Comparison of ENCODE assay signal across 24 cellular contexts in the genomic region with DNA sequence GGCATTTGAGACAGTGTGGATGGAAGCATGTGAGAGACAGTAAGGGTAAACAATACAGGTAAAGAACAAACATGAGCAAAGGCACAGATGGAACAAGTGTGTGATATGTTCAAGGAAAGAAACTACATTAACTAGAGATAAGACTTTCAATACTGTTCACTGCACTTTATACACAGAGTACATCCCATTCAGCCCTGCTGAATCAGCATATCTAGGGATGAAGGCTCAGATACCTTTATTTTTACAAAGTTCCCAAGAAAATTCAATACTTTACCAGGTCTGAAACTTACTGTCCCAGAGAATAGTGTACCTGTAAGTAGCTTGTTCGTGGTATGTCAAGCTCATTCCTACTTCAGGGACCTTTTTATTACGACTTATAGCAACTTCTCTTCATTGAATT.
"Had no signal": no experiment of that assay in that cellular context is flagged by ENCODE, and none has a peak within 500 bp of the region (broad histone marks: within the 10 kb centered on the region; RNA-seq: fewer than 3 reads in every experiment).

No MANE protein-coding gene starts in this region.

- H3K36me3 ChIP-seq: esophagus squamous epithelium, lower lobe of right lung, neutrophil, right atrium auricular region, spleen, thoracic aorta, tibial nerve, upper lobe of left lung had no signal

- H3K4me3 Mint-ChIP-seq: effector memory CD8-positive, alpha-beta T cell; naive thymus-derived CD8-positive, alpha-beta T cell; stimulated activated naive B cell treated with anti-CD40 and anti-IgM and Interleukin-4, amounts not matched to agents 10 μg/mL and 1 μg/mL and 100 μg/mL, for 72 hours; stimulated activated naive CD8-positive, alpha-beta T cell treated with anti-CD3 and anti-CD28 coated beads, Interleukin-15, Interleukin-2, amounts not matched to agents 100 ng/mL and 50 ng/mL, for 24 hours had no signal

- H3K27ac ChIP-seq: esophagus squamous epithelium, lower lobe of right lung, neutrophil, parathyroid adenoma, right atrium auricular region, skin epidermis, spleen, thoracic aorta, tibial nerve, upper lobe of left lung had no signal

- H3K9me3 Mint-ChIP-seq: effector memory CD8-positive, alpha-beta T cell; stimulated activated naive B cell treated with anti-CD40 and anti-IgM and Interleukin-4, amounts not matched to agents 10 μg/mL and 1 μg/mL and 100 μg/mL, for 72 hours had no signal

- DNase-seq: cortex of kidney; effector memory CD8-positive, alpha-beta T cell; erythroblast; esophagus squamous epithelium; foreskin melanocyte; hypothalamus; left ventricle myocardium superior; lower lobe of right lung; naive thymus-derived CD8-positive, alpha-beta T cell; spleen; stimulated activated CD4-positive, alpha-beta T cell treated with anti-CD3 and anti-CD28 coated beads, Interleukin-2, amount 100 ng/mL, for 48 hours; stimulated activated naive B cell treated with anti-CD40 and anti-IgM and Interleukin-4, amounts not matched to agents 10 μg/mL and 1 μg/mL and 100 μg/mL, for 72 hours; upper lobe of left lung had no signal

- H3K4me1 ChIP-seq: esophagus squamous epithelium, lower lobe of right lung, parathyroid adenoma, right atrium auricular region, upper lobe of left lung had no signal

- FAIRE-seq: endometrium, keratinocyte, urothelium cell line had no signal

- H3K9ac ChIP-seq: parathyroid adenoma had no signal

- H3K27me3 ChIP-seq: esophagus squamous epithelium, neutrophil, right atrium auricular region, spleen, tibial nerve, upper lobe of left lung had no signal

- H3K9me3 ChIP-seq: esophagus squamous epithelium, lower lobe of right lung, neutrophil, right atrium auricular region, spleen, thoracic aorta, tibial nerve, upper lobe of left lung had no signal

- H3K27me3 Mint-ChIP-seq: effector memory CD8-positive, alpha-beta T cell; naive thymus-derived CD8-positive, alpha-beta T cell; progenitor cell of endocrine pancreas; stimulated activated naive B cell treated with anti-CD40 and anti-IgM and Interleukin-4, amounts not matched to agents 10 μg/mL and 1 μg/mL and 100 μg/mL, for 72 hours; stimulated activated naive CD8-positive, alpha-beta T cell treated with anti-CD3 and anti-CD28 coated beads, Interleukin-15, Interleukin-2, amounts not matched to agents 100 ng/mL and 50 ng/mL, for 24 hours had no signal

- H3K27ac Mint-ChIP-seq: effector memory CD8-positive, alpha-beta T cell; progenitor cell of endocrine pancreas; stimulated activated naive B cell treated with anti-CD40 and anti-IgM and Interleukin-4, amounts not matched to agents 10 μg/mL and 1 μg/mL and 100 μg/mL, for 72 hours; stimulated activated naive CD8-positive, alpha-beta T cell treated with anti-CD3 and anti-CD28 coated beads, Interleukin-15, Interleukin-2, amounts not matched to agents 100 ng/mL and 50 ng/mL, for 24 hours had no signal

- H2AFZ ChIP-seq: parathyroid adenoma had no signal

- H3K4me3 ChIP-seq: esophagus squamous epithelium, lower lobe of right lung, right atrium auricular region, skin epidermis, spleen, thoracic aorta, tibial nerve, upper lobe of left lung had no signal

- ATAC-seq: effector memory CD8-positive, alpha-beta T cell; left ventricle myocardium superior; lower lobe of right lung; naive thymus-derived CD8-positive, alpha-beta T cell; stimulated activated naive B cell treated with anti-CD40 and anti-IgM and Interleukin-4, amounts not matched to agents 10 μg/mL and 1 μg/mL and 100 μg/mL, for 72 hours had no signal
